5 cellular contexts compared by ENCODE assay signal in genomic region chr2:25021963-25022362, GRCh38. TPM values are rescaled to one million over a fixed set of nuclear protein-coding genes. Genes with fewer than 3 reads are reported as not detected.
"Had no signal": no experiment of that assay in that cellular context is flagged by ENCODE, and none has a peak within 500 bp of the region (broad histone marks: within the 10 kb centered on the region; RNA-seq: fewer than 3 reads in every experiment).

No MANE protein-coding gene starts in this region.

- ATAC-seq: GM23338, K562 had no signal

- H2AFZ ChIP-seq: GM23338 had no signal

- H3K4me2 ChIP-seq: GM23338 had no signal

- H3K27ac Mint-ChIP-seq: GM23338 had no signal

- H3K4me3 ChIP-seq: GM23338, K562 had no signal

- DNase-seq: H9, HCEC 1CT, IMR-90 had no signal

- H3K4me3 Mint-ChIP-seq: GM23338, H9 had no signal

- H3K9me3 Mint-ChIP-seq: GM23338 had no signal

RNA-seq across cellular contexts. Expression of gene EFR3B, which starts 19.9 kb away (rescaled TPM):
- total RNA-seq: K562 had no signal
- polyA plus RNA-seq: K562 had no signal
